8 cellular contexts compared by ENCODE assay signal in the genomic region with DNA sequence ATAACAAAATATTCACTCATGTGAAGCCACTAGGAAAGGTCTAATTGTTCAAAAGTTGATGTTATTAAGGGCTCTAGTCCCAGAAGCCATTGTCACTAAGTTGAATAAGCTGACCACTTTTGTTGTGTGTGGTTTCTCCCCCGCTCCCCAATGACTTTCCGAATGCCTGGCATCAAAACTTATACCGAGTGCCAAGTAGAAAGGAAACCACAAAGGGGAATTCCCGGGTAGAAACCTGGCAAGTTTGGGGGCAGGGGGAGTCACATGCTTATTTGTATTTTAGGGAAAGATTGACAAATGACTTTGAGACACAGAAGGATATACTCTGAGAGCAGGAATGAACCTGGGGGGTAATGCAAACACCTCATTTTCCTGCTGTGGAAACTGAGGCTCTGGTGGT.
DNase-seq lines count a peak whose midpoint lies in the region; ATAC-seq and TF ChIP-seq lines count a peak whose summit lies in the region.

No MANE protein-coding gene starts in this region.

- TF ChIP-seq CTCF in epithelial cell of esophagus (IDR thresholded peaks at IDR 0.05; ENCODE audit: insufficient read depth, low read depth, low read length, missing control alignments) (no peak), glutamatergic neuron (IDR thresholded peaks at IDR 0.05; ENCODE audit: partially characterized antibody, unreplicated experiment) (no peak)

- no peak for ATAC-seq in GM21381 (IDR thresholded peaks at IDR 0.05; ENCODE audit: unreplicated experiment)
- no peak for ATAC-seq in GM19035 (IDR thresholded peaks at IDR 0.05; ENCODE audit: unreplicated experiment)

- H3K4me3 Mint-ChIP-seq in glutamatergic neuron (ENCODE audit: unreplicated experiment) = no peak overlapping the region

- H3K27ac Mint-ChIP-seq in glutamatergic neuron (ENCODE audit: unreplicated experiment) = no peak overlapping the region

- peaks cover 1% of the 10 kb centered on the region for H3K4me1 Mint-ChIP-seq in glutamatergic neuron (ENCODE audit: low read depth, unreplicated experiment)

- DNase-seq in GM03348 (ENCODE audit: low spot score) (peak; percentile 25), T-helper 22 cell (ENCODE audit: low read depth) (peak; percentile 27), epithelial cell of esophagus (ENCODE audit: low read depth) (peak; percentile 14), NCI-H1105 treated with DMSO at 0.1 percent for 48 hours (lab: John Stamatoyannopoulos, UW) (no peak), glutamatergic neuron (no peak)
- DNase-seq in stimulated activated CD4-positive, alpha-beta T cell treated with anti-CD3 and anti-CD28 coated beads, Interleukin-15, amount 100 ng/mL, for 24 hours = peak; percentile 71

- no peaks in the 10 kb centered on the region for H3K36me3 Mint-ChIP-seq in glutamatergic neuron (ENCODE audit: unreplicated experiment)

- no peaks in the 10 kb centered on the region for H3K9me3 Mint-ChIP-seq in glutamatergic neuron (ENCODE audit: unreplicated experiment)

- no peaks in the 10 kb centered on the region for H3K27me3 Mint-ChIP-seq in glutamatergic neuron (ENCODE audit: unreplicated experiment)

- no peak overlapping the region for H3K4me3 ChIP-seq in epithelial cell of esophagus (ENCODE audit: low read length)

Comparison
In these comparisons a context has a peak if more than half of its experiments do, and no peak if none do; other contexts are left out.
1. DNase-seq: peak in GM03348 (single experiment), T-helper 22 cell (single experiment), epithelial cell of esophagus (single experiment) and stimulated activated CD4-positive, alpha-beta T cell treated with anti-CD3 and anti-CD28 coated beads, Interleukin-15, amount 100 ng/mL, for 24 hours (single experiment); none in NCI-H1105 treated with DMSO at 0.1 percent for 48 hours (single experiment) and glutamatergic neuron (single experiment).